1 cellular context compared by ENCODE assay signal in the genomic region with DNA sequence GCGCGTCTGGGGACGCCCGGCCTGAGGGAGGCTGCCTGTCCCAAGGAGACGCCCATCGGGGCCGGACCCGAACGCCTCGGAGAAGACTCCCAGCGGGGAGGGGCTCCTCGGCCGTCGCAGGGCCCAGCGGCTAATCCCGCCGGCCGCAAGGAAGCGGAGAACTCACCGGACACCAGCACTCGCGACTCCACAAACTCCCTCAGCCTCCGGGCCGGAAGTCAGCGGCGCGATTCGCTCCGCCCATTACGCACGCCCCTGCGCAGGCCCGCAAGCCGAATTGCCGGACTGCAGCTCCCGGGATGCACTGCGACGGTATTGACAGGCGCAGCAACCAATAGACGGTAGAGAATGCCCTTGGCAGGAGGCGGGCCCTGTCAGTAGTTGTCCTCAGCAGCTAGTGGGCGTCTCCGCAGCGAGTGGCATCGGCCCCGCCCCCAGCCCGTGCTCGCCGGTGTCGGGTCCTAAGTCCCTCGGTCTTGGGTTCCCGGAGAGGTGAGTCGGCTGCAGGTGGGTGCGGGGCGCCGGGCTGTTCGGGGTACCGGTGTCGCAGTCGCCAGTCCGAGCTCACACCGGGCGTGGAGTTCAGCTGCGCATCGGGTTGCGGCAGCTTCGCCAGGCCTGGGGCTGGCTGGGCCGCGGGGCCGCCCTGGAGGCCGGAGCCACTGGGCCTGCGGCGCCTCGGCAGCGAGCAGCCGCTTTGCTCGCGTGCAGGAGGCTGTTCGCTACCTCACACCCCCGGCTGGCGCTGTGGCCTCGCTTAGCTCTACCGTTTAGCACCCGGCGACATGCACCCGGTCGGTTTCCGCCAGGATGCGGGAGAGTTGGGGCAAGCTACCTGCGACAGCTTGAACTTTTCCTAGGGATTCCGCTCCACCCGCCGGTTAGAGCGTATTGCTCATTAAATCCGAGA.
TF ChIP-seq lines count a peak whose summit lies in the region.

Gene ZNF174, plus strand, starts transcription at position 437 of the 910 bp plus-strand sequence. CDS start 790 bp downstream, outside the sequence.
Gene ZSCAN32, minus strand, starts transcription at position 226 of the 910 bp plus-strand sequence. CDS start 3,447 bp downstream, outside the sequence.

TF ChIP-seq in HepG2, 621 proteins besides CTCF, POLR2A, EP300 and RAD21 (continued from another document and continues in another):
- TF ChIP-seq, protein P1, sequence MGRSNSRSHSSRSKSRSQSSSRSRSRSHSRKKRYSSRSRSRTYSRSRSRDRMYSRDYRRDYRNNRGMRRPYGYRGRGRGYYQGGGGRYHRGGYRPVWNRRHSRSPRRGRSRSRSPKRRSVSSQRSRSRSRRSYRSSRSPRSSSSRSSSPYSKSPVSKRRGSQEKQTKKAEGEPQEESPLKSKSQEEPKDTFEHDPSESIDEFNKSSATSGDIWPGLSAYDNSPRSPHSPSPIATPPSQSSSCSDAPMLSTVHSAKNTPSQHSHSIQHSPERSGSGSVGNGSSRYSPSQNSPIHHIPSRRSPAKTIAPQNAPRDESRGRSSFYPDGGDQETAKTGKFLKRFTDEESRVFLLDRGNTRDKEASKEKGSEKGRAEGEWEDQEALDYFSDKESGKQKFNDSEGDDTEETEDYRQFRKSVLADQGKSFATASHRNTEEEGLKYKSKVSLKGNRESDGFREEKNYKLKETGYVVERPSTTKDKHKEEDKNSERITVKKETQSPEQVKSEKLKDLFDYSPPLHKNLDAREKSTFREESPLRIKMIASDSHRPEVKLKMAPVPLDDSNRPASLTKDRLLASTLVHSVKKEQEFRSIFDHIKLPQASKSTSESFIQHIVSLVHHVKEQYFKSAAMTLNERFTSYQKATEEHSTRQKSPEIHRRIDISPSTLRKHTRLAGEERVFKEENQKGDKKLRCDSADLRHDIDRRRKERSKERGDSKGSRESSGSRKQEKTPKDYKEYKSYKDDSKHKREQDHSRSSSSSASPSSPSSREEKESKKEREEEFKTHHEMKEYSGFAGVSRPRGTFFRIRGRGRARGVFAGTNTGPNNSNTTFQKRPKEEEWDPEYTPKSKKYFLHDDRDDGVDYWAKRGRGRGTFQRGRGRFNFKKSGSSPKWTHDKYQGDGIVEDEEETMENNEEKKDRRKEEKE (IDR thresholded peaks at IDR 0.05) = no peak
- no peak for TF ChIP-seq ZNF280D (CRISPR knock-in tag; IDR thresholded peaks at IDR 0.05)
- TF ChIP-seq, protein P2, sequence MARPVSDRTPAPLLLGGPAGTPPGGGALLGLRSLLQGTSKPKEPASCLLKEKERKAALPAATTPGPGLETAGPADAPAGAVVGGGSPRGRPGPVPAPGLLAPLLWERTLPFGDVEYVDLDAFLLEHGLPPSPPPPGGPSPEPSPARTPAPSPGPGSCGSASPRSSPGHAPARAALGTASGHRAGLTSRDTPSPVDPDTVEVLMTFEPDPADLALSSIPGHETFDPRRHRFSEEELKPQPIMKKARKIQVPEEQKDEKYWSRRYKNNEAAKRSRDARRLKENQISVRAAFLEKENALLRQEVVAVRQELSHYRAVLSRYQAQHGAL (CRISPR knock-in tag; IDR thresholded peaks at IDR 0.05; ENCODE audit: not compliant biosample characterization) = peak; percentile 37
- peak; percentile 44; the same call in 1 of the 2 replicates for TF ChIP-seq NCOR1 (IDR thresholded peaks at IDR 0.05; ENCODE audit: borderline replicate concordance, low read length)
- no peak for TF ChIP-seq RFXAP (CRISPR knock-in tag; IDR thresholded peaks at IDR 0.05; ENCODE audit: borderline replicate concordance)
- TF ChIP-seq ZNF460 (CRISPR knock-in tag; IDR thresholded peaks at IDR 0.05; ENCODE audit: borderline replicate concordance) = peak; percentile 28; the same call in 1 of the 2 replicates
- TF ChIP-seq ZNF644 (CRISPR knock-in tag; IDR thresholded peaks at IDR 0.05; ENCODE audit: low read depth) = no peak
- TF ChIP-seq ZNF772 (CRISPR knock-in tag; IDR thresholded peaks at IDR 0.05) = peak; percentile 68
- TF ChIP-seq FOXJ3 (CRISPR knock-in tag; IDR thresholded peaks at IDR 0.05; ENCODE audit: borderline replicate concordance) = no peak
- TF ChIP-seq DNMT3B (CRISPR knock-in tag; conservative IDR thresholded peaks at IDR 0.05) = 0 out of 2 replicates have a peak, but pooled peaks have one; percentile 13
- TF ChIP-seq ZNF230 (CRISPR knock-in tag; IDR thresholded peaks at IDR 0.05) = no peak
- TF ChIP-seq PATZ1 (CRISPR knock-in tag; IDR thresholded peaks at IDR 0.05) = no peak
- TF ChIP-seq, protein P3, sequence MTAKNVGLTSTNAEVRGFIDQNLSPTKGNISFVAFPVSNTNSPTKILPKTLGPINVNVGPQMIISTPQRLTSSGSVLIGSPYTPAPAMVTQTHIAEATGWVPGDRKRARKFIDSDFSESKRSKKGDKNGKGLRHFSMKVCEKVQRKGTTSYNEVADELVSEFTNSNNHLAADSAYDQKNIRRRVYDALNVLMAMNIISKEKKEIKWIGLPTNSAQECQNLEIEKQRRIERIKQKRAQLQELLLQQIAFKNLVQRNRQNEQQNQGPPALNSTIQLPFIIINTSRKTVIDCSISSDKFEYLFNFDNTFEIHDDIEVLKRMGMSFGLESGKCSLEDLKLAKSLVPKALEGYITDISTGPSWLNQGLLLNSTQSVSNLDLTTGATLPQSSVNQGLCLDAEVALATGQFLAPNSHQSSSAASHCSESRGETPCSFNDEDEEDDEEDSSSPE (CRISPR knock-in tag; IDR thresholded peaks at IDR 0.05) = no peak
- TF ChIP-seq MAFF (IDR thresholded peaks at IDR 0.05; ENCODE audit: low read depth, low read length) = no peak
- TF ChIP-seq FLYWCH1 (CRISPR knock-in tag; IDR thresholded peaks at IDR 0.05) = no peak
- peak; percentile 26; the same call in 1 of the 2 replicates for TF ChIP-seq ZNF773 (CRISPR knock-in tag; IDR thresholded peaks at IDR 0.05; ENCODE audit: borderline replicate concordance)
- no peak for TF ChIP-seq ZBTB3 (CRISPR knock-in tag; IDR thresholded peaks at IDR 0.05; ENCODE audit: borderline replicate concordance, low read depth)
- TF ChIP-seq, protein P4, sequence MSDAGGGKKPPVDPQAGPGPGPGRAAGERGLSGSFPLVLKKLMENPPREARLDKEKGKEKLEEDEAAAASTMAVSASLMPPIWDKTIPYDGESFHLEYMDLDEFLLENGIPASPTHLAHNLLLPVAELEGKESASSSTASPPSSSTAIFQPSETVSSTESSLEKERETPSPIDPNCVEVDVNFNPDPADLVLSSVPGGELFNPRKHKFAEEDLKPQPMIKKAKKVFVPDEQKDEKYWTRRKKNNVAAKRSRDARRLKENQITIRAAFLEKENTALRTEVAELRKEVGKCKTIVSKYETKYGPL (CRISPR knock-in tag; IDR thresholded peaks at IDR 0.05) = no peak
- no peak for TF ChIP-seq SSRP1 (CRISPR knock-in tag; IDR thresholded peaks at IDR 0.05)
- no peak for TF ChIP-seq SP140L (CRISPR knock-in tag; IDR thresholded peaks at IDR 0.05; ENCODE audit: borderline replicate concordance)
- 0 out of 2 replicates have a peak, but pooled peaks have one; percentile 56 for TF ChIP-seq GATA4 (IDR thresholded peaks at IDR 0.05; ENCODE audit: borderline replicate concordance, low read depth)
- no peak for TF ChIP-seq ZNF260 (CRISPR knock-in tag; IDR thresholded peaks at IDR 0.05; ENCODE audit: borderline replicate concordance, low read depth)
- peak; percentile 35; the same call in 1 of the 2 replicates for TF ChIP-seq ZNF768 (CRISPR knock-in tag; IDR thresholded peaks at IDR 0.05)
- TF ChIP-seq ATF3 (CRISPR knock-in tag; IDR thresholded peaks at IDR 0.05) = 0 out of 2 replicates have a peak, but pooled peaks have one; percentile 25
- peak; percentile 92 for TF ChIP-seq ZNF350 (CRISPR knock-in tag; IDR thresholded peaks at IDR 0.05; ENCODE audit: borderline replicate concordance, low read depth)
- TF ChIP-seq ZNF331 (CRISPR knock-in tag; IDR thresholded peaks at IDR 0.05) = peak; percentile 76; the same call in 1 of the 2 replicates
- TF ChIP-seq AKAP8 (CRISPR knock-in tag; IDR thresholded peaks at IDR 0.05) = 0 out of 2 replicates have a peak, but pooled peaks have one; percentile 28
- no peak for TF ChIP-seq MLLT10 (CRISPR knock-in tag; IDR thresholded peaks at IDR 0.05)
- TF ChIP-seq HCFC1 (IDR thresholded peaks at IDR 0.05; ENCODE audit: low read depth, low read length) = peak; percentile 83
- TF ChIP-seq, protein P5, sequence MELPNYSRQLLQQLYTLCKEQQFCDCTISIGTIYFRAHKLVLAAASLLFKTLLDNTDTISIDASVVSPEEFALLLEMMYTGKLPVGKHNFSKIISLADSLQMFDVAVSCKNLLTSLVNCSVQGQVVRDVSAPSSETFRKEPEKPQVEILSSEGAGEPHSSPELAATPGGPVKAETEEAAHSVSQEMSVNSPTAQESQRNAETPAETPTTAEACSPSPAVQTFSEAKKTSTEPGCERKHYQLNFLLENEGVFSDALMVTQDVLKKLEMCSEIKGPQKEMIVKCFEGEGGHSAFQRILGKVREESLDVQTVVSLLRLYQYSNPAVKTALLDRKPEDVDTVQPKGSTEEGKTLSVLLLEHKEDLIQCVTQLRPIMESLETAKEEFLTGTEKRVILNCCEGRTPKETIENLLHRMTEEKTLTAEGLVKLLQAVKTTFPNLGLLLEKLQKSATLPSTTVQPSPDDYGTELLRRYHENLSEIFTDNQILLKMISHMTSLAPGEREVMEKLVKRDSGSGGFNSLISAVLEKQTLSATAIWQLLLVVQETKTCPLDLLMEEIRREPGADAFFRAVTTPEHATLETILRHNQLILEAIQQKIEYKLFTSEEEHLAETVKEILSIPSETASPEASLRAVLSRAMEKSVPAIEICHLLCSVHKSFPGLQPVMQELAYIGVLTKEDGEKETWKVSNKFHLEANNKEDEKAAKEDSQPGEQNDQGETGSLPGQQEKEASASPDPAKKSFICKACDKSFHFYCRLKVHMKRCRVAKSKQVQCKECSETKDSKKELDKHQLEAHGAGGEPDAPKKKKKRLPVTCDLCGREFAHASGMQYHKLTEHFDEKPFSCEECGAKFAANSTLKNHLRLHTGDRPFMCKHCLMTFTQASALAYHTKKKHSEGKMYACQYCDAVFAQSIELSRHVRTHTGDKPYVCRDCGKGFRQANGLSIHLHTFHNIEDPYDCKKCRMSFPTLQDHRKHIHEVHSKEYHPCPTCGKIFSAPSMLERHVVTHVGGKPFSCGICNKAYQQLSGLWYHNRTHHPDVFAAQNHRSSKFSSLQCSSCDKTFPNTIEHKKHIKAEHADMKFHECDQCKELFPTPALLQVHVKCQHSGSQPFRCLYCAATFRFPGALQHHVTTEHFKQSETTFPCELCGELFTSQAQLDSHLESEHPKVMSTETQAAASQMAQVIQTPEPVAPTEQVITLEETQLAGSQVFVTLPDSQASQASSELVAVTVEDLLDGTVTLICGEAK (IDR thresholded peaks at IDR 0.05) = no peak
- TF ChIP-seq, protein P5 (CRISPR knock-in tag; IDR thresholded peaks at IDR 0.05) = peak; percentile 48
- TF ChIP-seq ZBTB42 (CRISPR knock-in tag; IDR thresholded peaks at IDR 0.05) = no peak
